ENCODE assay signal across 9 cellular contexts in the genomic region with DNA sequence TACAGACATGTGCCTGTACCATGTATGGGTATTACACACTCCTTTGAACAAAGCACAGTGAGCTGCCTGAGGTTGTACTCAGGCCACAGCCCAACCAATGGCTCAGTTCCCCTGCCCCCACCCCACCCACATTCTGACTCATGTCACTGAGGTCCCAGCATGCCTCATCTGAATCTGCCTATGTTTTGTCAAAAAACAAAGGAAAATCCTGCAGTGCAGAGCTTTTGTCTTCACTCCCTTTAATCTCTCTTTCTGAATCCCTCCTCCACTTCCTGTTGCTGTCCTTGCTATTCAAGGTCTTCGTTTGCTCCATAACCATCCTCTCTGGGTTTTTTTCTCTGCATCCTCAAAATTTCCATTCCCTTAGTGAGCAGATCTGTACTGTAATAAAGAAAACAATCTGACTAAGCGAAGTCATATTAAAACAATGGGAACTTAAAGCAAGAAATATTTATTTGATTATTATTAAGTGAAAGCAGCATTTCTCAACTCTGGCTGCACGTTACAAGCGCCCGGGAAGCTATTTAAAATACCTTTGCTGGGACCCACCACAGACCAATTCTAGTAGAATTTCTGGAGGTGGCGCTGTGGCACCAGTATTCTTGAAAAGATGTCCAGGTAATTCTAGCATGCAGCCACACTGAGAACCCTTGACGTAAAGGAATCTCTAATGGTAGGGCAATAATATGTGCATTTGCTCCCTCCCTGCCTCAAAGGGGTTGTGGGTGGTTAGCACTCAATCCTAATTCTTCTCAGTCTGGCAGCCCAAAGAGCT. TPM values are rescaled to one million over a fixed set of nuclear protein-coding genes. Genes with fewer than 3 reads are reported as not detected.
A peak's percentile ranks its signal among the peaks of the same experiment; 100 is the strongest.
DNase-seq lines count a peak whose midpoint lies in the region; ATAC-seq, FAIRE-seq and TF ChIP-seq lines count a peak whose summit lies in the region.
"Had no signal": no experiment of that assay in that cellular context is flagged by ENCODE, and none has a peak within 500 bp of the region (broad histone marks: within the 10 kb centered on the region; RNA-seq: fewer than 3 reads in every experiment).

No MANE protein-coding gene starts in this region.

- H3K4me1 ChIP-seq in RWPE2 (ENCODE audit: insufficient read depth, poor library complexity, severe bottlenecking) = no peaks in the 10 kb centered on the region

- H3K4me3 ChIP-seq in RWPE2 (ENCODE audit: severe bottlenecking) = no peak overlapping the region

- no peaks in the 10 kb centered on the region for H3K36me3 ChIP-seq in RWPE2 (ENCODE audit: low read depth)

- H3K27me3 ChIP-seq in RWPE2 (ENCODE audit: insufficient read depth, poor library complexity, severe bottlenecking) = no peaks in the 10 kb centered on the region

- ATAC-seq in GM18868 (IDR thresholded peaks at IDR 0.05; ENCODE audit: unreplicated experiment) = peak; percentile 81
- peak; percentile 53 for ATAC-seq in RWPE2 (ENCODE audit: low read depth)
- ATAC-seq in esophagus mucosa = peak; percentile 93
- ATAC-seq in GM18858 (IDR thresholded peaks at IDR 0.05; ENCODE audit: unreplicated experiment) = no peak

- H3K27ac ChIP-seq in 22Rv1 (no peak overlapping the region), RWPE2 (ENCODE audit: poor library complexity, severe bottlenecking) (no peak overlapping the region)

- TF ChIP-seq CTCF in 22Rv1 (IDR thresholded peaks at IDR 0.05) (peak; percentile 23), RWPE2 (IDR thresholded peaks at IDR 0.05; ENCODE audit: poor library complexity, severe bottlenecking) (no peak)

- FAIRE-seq in GM12892 (lab: Jason Lieb, UNC) = no peak

- TF ChIP-seq POLR2A in GM12892 (IDR thresholded peaks at IDR 0.05; ENCODE audit: low read depth, low read length) = no peak

- H3K9me3 ChIP-seq in RWPE2 (ENCODE audit: severe bottlenecking) = no peaks in the 10 kb centered on the region

- DNase-seq in RWPE2 (ENCODE audit: low spot score) (no peak), NCI-H187 treated with DMSO at 0.1 percent for 48 hours (lab: John Stamatoyannopoulos, UW) (no peak), GM12892 (ENCODE audit: insufficient read length) (no peak)
- peak; percentile 3 for DNase-seq in stimulated activated CD8-positive, alpha-beta memory T cell treated with anti-CD3 and anti-CD28 coated beads, Interleukin-12 subunit alpha, Interleukin-12 subunit beta, amount 100 ng/mL, for 24 hours (ENCODE audit: extremely low read depth)
- DNase-seq: activated naive CD8-positive, alpha-beta T cell treated with anti-CD3 and anti-CD28 coated beads, Interleukin-2, amount 10 ng/mL, durations not matched to agents 7 days and 5 days had no signal

RNA-seq across cellular contexts. Expression of gene GUCY2F, which starts 8.8 kb away (rescaled TPM):
- not detected for total RNA-seq in esophagus mucosa
- not detected for polyA plus RNA-seq in GM12892 (2012; ENCODE audit: missing spikeins)
- total RNA-seq: activated naive CD8-positive, alpha-beta T cell treated with anti-CD3 and anti-CD28 coated beads, Interleukin-2, amount 10 ng/mL, durations not matched to agents 7 days and 5 days had no signal
